ENCODE assay signal across 8 cellular contexts in the genomic region with DNA sequence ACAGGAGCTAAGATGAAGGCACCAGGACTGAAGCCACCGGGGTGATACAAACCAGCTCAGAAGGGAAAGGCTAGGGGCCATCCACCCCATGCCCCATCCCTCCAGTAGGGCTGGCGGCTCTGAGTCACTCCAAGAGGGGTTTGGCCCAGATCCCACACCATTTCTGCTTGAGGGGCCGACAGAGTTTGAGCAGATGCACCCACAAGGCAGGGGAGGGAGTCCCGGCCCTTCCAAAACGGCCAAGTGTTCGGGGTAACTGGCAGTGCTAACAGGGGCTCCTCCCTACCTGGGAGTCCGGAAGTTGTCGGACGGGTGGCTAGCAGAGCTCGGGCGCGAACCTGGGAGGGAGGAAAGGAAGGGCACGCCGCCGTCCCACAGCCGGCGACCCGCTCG. TPM values are rescaled to one million over a fixed set of nuclear protein-coding genes. Genes with fewer than 3 reads are reported as not detected.
DNase-seq lines count a peak whose midpoint lies in the region; ATAC-seq and TF ChIP-seq lines count a peak whose summit lies in the region.

No MANE protein-coding gene starts in this region.

- H3K36me3 ChIP-seq in mesenchymal stem cell (ENCODE audit: control insufficient read depth in 1 of 2, insufficient read depth in 2 of 2, low read depth in 1 of 2, low read length in 2 of 2) (peaks cover 18 to 23% of the 10 kb centered on the region in 2 experiments), tibial artery (peaks cover 0 to 4% (median 2%) of the 10 kb centered on the region in 3 donors)

- peak; percentile 18 for ATAC-seq in HG02938 (IDR thresholded peaks at IDR 0.05; ENCODE audit: unreplicated experiment)

- H3K9ac ChIP-seq in mesenchymal stem cell (ENCODE audit: low read length), result peak overlapping the region; percentile 85

- peak overlapping the region; percentile 54 to 88 for H3K18ac ChIP-seq in mesenchymal stem cell (ENCODE audit: low read depth in 1 of 2, low read length in 2 of 2)

- peak overlapping the region; percentile 75 for H4K91ac ChIP-seq in mesenchymal stem cell (ENCODE audit: low read length)

- peak overlapping the region; percentile 72 for H3K4me3 ChIP-seq in coronary artery
- H3K4me3 ChIP-seq in mesenchymal stem cell (ENCODE audit: insufficient read depth in 1 of 2, low read depth in 1 of 2, low read length in 2 of 2), result peak overlapping the region; percentile 65 to 82
- peak overlapping the region; percentile 77 to 81 for H3K4me3 ChIP-seq in tibial artery

- H3K4ac ChIP-seq in mesenchymal stem cell (ENCODE audit: low read depth in 1 of 2, low read length in 2 of 2), result peak overlapping the region; percentile 67 to 95

- H4K8ac ChIP-seq in mesenchymal stem cell (ENCODE audit: low read length), result no peak overlapping the region

- H3K27ac ChIP-seq in coronary artery, result peak overlapping the region; percentile 87 to 88
- H3K27ac ChIP-seq in mesenchymal stem cell (ENCODE audit: low read length, poor library complexity, severe bottlenecking), result peak overlapping the region; percentile 49
- H3K27ac ChIP-seq in tibial artery, result peak overlapping the region; percentile 93 to 94

- peaks cover 7% of the 10 kb centered on the region for H3K79me1 ChIP-seq in mesenchymal stem cell (replicated peaks; ENCODE audit: low read length, poor library complexity, severe bottlenecking)

- H2BK5ac ChIP-seq in mesenchymal stem cell (ENCODE audit: low read depth, low read length, poor library complexity, severe bottlenecking), result no peak overlapping the region

- peak overlapping the region in 1 of 2 experiments; percentile 54 for H2BK12ac ChIP-seq in mesenchymal stem cell (ENCODE audit: low read length in 2 of 2)

- H3K4me1 ChIP-seq in mesenchymal stem cell (ENCODE audit: control insufficient read depth, insufficient read depth, low read depth, low read length), result peaks cover 19% of the 10 kb centered on the region
- peaks cover 0 to 36% (median 20%) of the 10 kb centered on the region in 4 donors for H3K4me1 ChIP-seq in tibial artery

- H3K23ac ChIP-seq in mesenchymal stem cell (ENCODE audit: low read length in 2 of 2), result no peak overlapping the region

- TF ChIP-seq CTCF in coronary artery (IDR thresholded peaks at IDR 0.05) (no peak), tibial artery (IDR thresholded peaks at IDR 0.05) (no peak)

- H3K9me3 ChIP-seq in mesenchymal stem cell (ENCODE audit: control insufficient read depth, low read length), result no peaks in the 10 kb centered on the region
- H3K9me3 ChIP-seq in tibial artery, result no peaks in the 10 kb centered on the region

- 5% methylated on average over 6 of the region's 19 CpGs for whole genome bisulfite sequencing in mesenchymal stem cell

- peak overlapping the region; percentile 90 for H2BK15ac ChIP-seq in mesenchymal stem cell (ENCODE audit: low read depth, poor library complexity, severe bottlenecking)

- H3K27me3 ChIP-seq in mesenchymal stem cell (ENCODE audit: control insufficient read depth in 1 of 2, insufficient read depth in 1 of 2, low read length in 2 of 2) (peaks cover 0 to 5% of the 10 kb centered on the region in 2 experiments), tibial artery (no peaks in the 10 kb centered on the region)

- peak; percentile 77 for DNase-seq in activated CD8-positive, alpha-beta memory T cell treated with anti-CD3 and anti-CD28 coated beads for 24 hours
- DNase-seq in activated CD8-positive, alpha-beta memory T cell treated with anti-CD3 and anti-CD28 coated beads, Interleukin-2, amount 50 U/mL, for 4 hours, result no peak
- DNase-seq in RPMI8226 (peak; percentile 54), coronary artery (ENCODE audit: low spot score) (no peak), mesenchymal stem cell (peak; percentile 64), tibial artery (no peak), kidney glomerular epithelial cell (lab: John Stamatoyannopoulos, UW) (no peak)

- H3K4me2 ChIP-seq in mesenchymal stem cell (ENCODE audit: low read length, poor library complexity, severe bottlenecking), result peak overlapping the region; percentile 82

- H3K14ac ChIP-seq in mesenchymal stem cell (ENCODE audit: low read length in 2 of 2), result peak overlapping the region in 1 of 2 experiments; percentile 15

- intact Hi-C loops in tibial artery (cut with DNase I; ENCODE audit: low total_unique reads), result no loop called here

- H2AK5ac ChIP-seq in mesenchymal stem cell (ENCODE audit: low read length, severe bottlenecking), result no peak overlapping the region

- no peak overlapping the region for H2AFZ ChIP-seq in mesenchymal stem cell (ENCODE audit: low read depth, low read length)

- no peak overlapping the region for H2BK120ac ChIP-seq in mesenchymal stem cell (ENCODE audit: low read depth, low read length)

RNA-seq across cellular contexts. Expression of a gene that starts 0.4 kb away (rescaled TPM):
- polyA plus RNA-seq in mesenchymal stem cell (2013, experiment 1 of 2), result 27.5 TPM
- polyA plus RNA-seq in mesenchymal stem cell (2013, experiment 2 of 2), result 27.3 TPM

RNA-seq across cellular contexts. Expression of a gene that starts 3.6 kb away (rescaled TPM):
- polyA plus RNA-seq in mesenchymal stem cell (2013, experiment 1 of 2), result 17.7 TPM
- polyA plus RNA-seq in mesenchymal stem cell (2013, experiment 2 of 2), result 18.3 TPM

RNA-seq across cellular contexts. Expression of a gene that starts 10.9 kb away (rescaled TPM):
- 22.7 TPM for polyA plus RNA-seq in mesenchymal stem cell (2013, experiment 1 of 2)
- 23.5 TPM for polyA plus RNA-seq in mesenchymal stem cell (2013, experiment 2 of 2)

RNA-seq across cellular contexts. Expression of a gene that starts 26.0 kb away (rescaled TPM):
- 27.0 TPM for polyA plus RNA-seq in mesenchymal stem cell (2013, experiment 1 of 2)
- polyA plus RNA-seq in mesenchymal stem cell (2013, experiment 2 of 2), result 24.3 TPM

RNA-seq across cellular contexts. Expression of a gene that starts 31.9 kb away (rescaled TPM):
- 50.5 TPM for polyA plus RNA-seq in mesenchymal stem cell (2013, experiment 1 of 2)
- polyA plus RNA-seq in mesenchymal stem cell (2013, experiment 2 of 2), result 47.0 TPM

Comparison
In these comparisons a context has a peak if more than half of its experiments do, and no peak if none do; other contexts are left out.
1. DNase-seq: peak in activated CD8-positive, alpha-beta memory T cell treated with anti-CD3 and anti-CD28 coated beads for 24 hours (single experiment), RPMI8226 (single experiment) and mesenchymal stem cell (single experiment); none in activated CD8-positive, alpha-beta memory T cell treated with anti-CD3 and anti-CD28 coated beads, Interleukin-2, amount 50 U/mL, for 4 hours (single experiment), coronary artery (single experiment), tibial artery (0 of 2) and kidney glomerular epithelial cell (single experiment).
2. Peak in every context shown above with its lines, with median percentiles within 50 percentile points of each other: H3K27ac ChIP-seq and H3K4me3 ChIP-seq.